8 cellular contexts compared by ENCODE assay signal in genomic region chr6:37432590-37432915, GRCh38. TPM values are rescaled to one million over a fixed set of nuclear protein-coding genes. Genes with fewer than 3 reads are reported as not detected.
A peak's percentile ranks its signal among the peaks of the same experiment; 100 is the strongest.
DNase-seq lines count a peak whose midpoint lies in the region; ATAC-seq and TF ChIP-seq lines count a peak whose summit lies in the region.

No MANE protein-coding gene starts in this region.

- H3K4me1 Mint-ChIP-seq in naive thymus-derived CD8-positive, alpha-beta T cell: peaks cover 18 to 46% (median 37%) of the 10 kb centered on the region in 4 donors

- H3K27ac ChIP-seq in KOPT-K1 (ENCODE audit: low read depth, low read length, poor library complexity, severe bottlenecking): peak overlapping the region; percentile 92
- H3K27ac ChIP-seq in dorsolateral prefrontal cortex: peak overlapping the region; percentile 37 to 97 (median 90)

- H3K36me3 ChIP-seq in KOPT-K1 (ENCODE audit: insufficient read depth, low read length): peaks cover 25% of the 10 kb centered on the region

- H3K27me3 ChIP-seq in dorsolateral prefrontal cortex: peaks cover 0 to 2% (median 0%) of the 10 kb centered on the region in 45 donors

- POLR2A ChIA-PET in naive thymus-derived CD8-positive, alpha-beta T cell (lab: Charles Lee): interaction anchor here (1.1 to 3.4 kb wide), 4 partner anchors 8 to 84 kb away, joined by 3 to 13 read pairs (median 5); no protein-coding TSS in a partner anchor

- ATAC-seq in GM18907 (IDR thresholded peaks at IDR 0.05; ENCODE audit: unreplicated experiment): peak; percentile 22
- no peak for ATAC-seq in naive thymus-derived CD8-positive, alpha-beta T cell
- no peak for ATAC-seq in HG03175 (IDR thresholded peaks at IDR 0.05; ENCODE audit: unreplicated experiment)
- no peak for ATAC-seq in HG02642 (IDR thresholded peaks at IDR 0.05; ENCODE audit: poor library complexity, unreplicated experiment)

- H3K4me3 ChIP-seq in dorsolateral prefrontal cortex: peak overlapping the region; percentile 60 to 98 (median 92)

- H3K27ac Mint-ChIP-seq in naive thymus-derived CD8-positive, alpha-beta T cell: peak overlapping the region; percentile 93 to 98 (median 97)

- no peaks in the 10 kb centered on the region for H3K9me3 ChIP-seq in KOPT-K1 (ENCODE audit: insufficient read depth, low read length, poor library complexity, severe bottlenecking)

- H3K36me3 Mint-ChIP-seq in naive thymus-derived CD8-positive, alpha-beta T cell: peaks cover 0 to 23% (median 18%) of the 10 kb centered on the region in 3 donors

- peaks cover 0 to 19% (median 2%) of the 10 kb centered on the region in 5 donors for H3K27me3 Mint-ChIP-seq in naive thymus-derived CD8-positive, alpha-beta T cell

- TF ChIP-seq CTCF in dorsolateral prefrontal cortex (IDR thresholded peaks at IDR 0.05 in 54 of 56, conservative IDR thresholded peaks at IDR 0.05 in 2 of 56; ENCODE audit: low read depth in 1 of 56, partially characterized antibody in 56 of 56): no peak

- H3K9me3 Mint-ChIP-seq in naive thymus-derived CD8-positive, alpha-beta T cell: peaks cover 0 to 9% (median 0%) of the 10 kb centered on the region in 9 donors

- peak in 1 of 10 donors; percentile 7 for DNase-seq in dorsolateral prefrontal cortex
- no peak for DNase-seq in naive thymus-derived CD8-positive, alpha-beta T cell
- DNase-seq in NCI-H1436 (lab: John Stamatoyannopoulos, UW): no peak
- no peak for DNase-seq in glomerular visceral epithelial cell (ENCODE audit: extremely low spot score)

- H3K4me3 Mint-ChIP-seq in naive thymus-derived CD8-positive, alpha-beta T cell: peak overlapping the region; percentile 66 to 96 (median 92)

- intact Hi-C loops in dorsolateral prefrontal cortex (cut with DNase I): loop anchor here (2.0 to 10.0 kb wide), 6 partner anchors 65 to 548 kb away; partner anchors contain the start of genes C6orf89 (in 1 of the 2), CCDC167 (in 1 of the 2) and RNF8 (in 1 of the 2)

RNA-seq across cellular contexts. Expression of gene CMTR1, which starts 0.5 kb away (rescaled TPM):
- 10 to 100 TPM; 39.1 to 69.9 (median 54.8) TPM for total RNA-seq in dorsolateral prefrontal cortex
- total RNA-seq in naive thymus-derived CD8-positive, alpha-beta T cell: 10 to 100 TPM; 65.1 to 66.8 TPM
- polyA plus RNA-seq in naive thymus-derived CD8-positive, alpha-beta T cell: 10 to 100 TPM; 19.2 to 28.0 (median 24.0) TPM
